In genomic region chr15:100703032-100703578, GRCh38 we compare ENCODE assay signal across 9 cellular contexts.
DNase-seq lines count a peak whose midpoint lies in the region; ATAC-seq and TF ChIP-seq lines count a peak whose summit lies in the region.
"Had no signal": no experiment of that assay in that cellular context is flagged by ENCODE, and none has a peak within 500 bp of the region (broad histone marks: within the 10 kb centered on the region; RNA-seq: fewer than 3 reads in every experiment).

No MANE protein-coding gene starts in this region.

- H3K36me3 ChIP-seq in spleen (no peaks in the 10 kb centered on the region), psoas muscle (ENCODE audit: insufficient read depth in 1 of 2, low read depth in 1 of 2) (no peaks in the 10 kb centered on the region)

- peaks cover 14% of the 10 kb centered on the region for H3K27me3 Mint-ChIP-seq in activated naive CD4-positive, alpha-beta T cell treated with anti-CD3 and anti-CD28 coated beads, Interleukin-2, amount 10 ng/mL, durations not matched to agents 7 days and 5 days
- H3K27me3 Mint-ChIP-seq in activated T-cell treated with anti-CD3 and anti-CD28 coated beads, Interleukin-2, amount 50 U/mL, for 72 hours (ENCODE audit: low read depth) = peaks cover 50% of the 10 kb centered on the region

- peaks cover 0 to 14% of the 10 kb centered on the region in 2 donors for H3K9me3 Mint-ChIP-seq in activated naive CD4-positive, alpha-beta T cell treated with anti-CD3 and anti-CD28 coated beads, Interleukin-2, amount 50 U/mL, for 72 hours
- peaks cover 4% of the 10 kb centered on the region for H3K9me3 Mint-ChIP-seq in activated naive CD4-positive, alpha-beta T cell treated with anti-CD3 and anti-CD28 coated beads, Interleukin-2, amount 10 ng/mL, durations not matched to agents 7 days and 5 days
- H3K9me3 Mint-ChIP-seq in activated T-cell treated with anti-CD3 and anti-CD28 coated beads, Interleukin-2, amount 50 U/mL, for 72 hours = peaks cover 4% of the 10 kb centered on the region in 2 donors
- peaks cover 2% of the 10 kb centered on the region for H3K9me3 Mint-ChIP-seq in stimulated activated effector memory CD8-positive, alpha-beta T cell treated with anti-CD3 and anti-CD28 coated beads, Interleukin-12 subunit alpha, Interleukin-12 subunit beta, amount 100 ng/mL, for 72 hours

- WGBS in spleen, 5 donors = 38 to 52% (median 40%) methylated on average over 3 of the region's 3 CpGs
- 50 to 62% (median 60%) methylated on average over 3 of the region's 3 CpGs for WGBS in psoas muscle, 3 donors

- intact Hi-C loops in spleen (cut with DNase I; ENCODE audit: low total_unique reads) = no loop called here
- intact Hi-C loops in psoas muscle (cut with DNase I) = no loop called here

- peak; percentile 70 to 73 for DNase-seq in activated naive CD4-positive, alpha-beta T cell treated with anti-CD3 and anti-CD28 coated beads, Interleukin-2, amount 50 U/mL, for 72 hours (ENCODE audit: low spot score in 2 of 2)
- no peak for DNase-seq in activated naive CD4-positive, alpha-beta T cell treated with anti-CD3 and anti-CD28 coated beads, Interleukin-2, amount 10 ng/mL, durations not matched to agents 7 days and 5 days
- peak; percentile 67 to 75 for DNase-seq in activated T-cell treated with anti-CD3 and anti-CD28 coated beads, Interleukin-2, amount 50 U/mL, for 72 hours
- peak in 1 of 2 donors; percentile 72 for DNase-seq in stimulated activated effector memory CD8-positive, alpha-beta T cell treated with anti-CD3 and anti-CD28 coated beads, Interleukin-12 subunit alpha, Interleukin-12 subunit beta, amount 100 ng/mL, for 72 hours (ENCODE audit: low spot score in 2 of 2)
- DNase-seq in spleen = no peak
- DNase-seq in NCI-H748 (lab: John Stamatoyannopoulos, UW; ENCODE audit: unreplicated experiment) = no peak
- DNase-seq in psoas muscle = no peak

- peak; percentile 99 to 100 for ATAC-seq in activated naive CD4-positive, alpha-beta T cell treated with anti-CD3 and anti-CD28 coated beads, Interleukin-2, amount 50 U/mL, for 72 hours
- ATAC-seq in HG03025 (IDR thresholded peaks at IDR 0.05; ENCODE audit: low FRiP score, unreplicated experiment) (peak; percentile 94), psoas muscle (no peak)
- peak; percentile 99 to 100 for ATAC-seq in activated T-cell treated with anti-CD3 and anti-CD28 coated beads, Interleukin-2, amount 50 U/mL, for 72 hours (replicated peaks in 1 of 2)
- peak; percentile 97 for ATAC-seq in stimulated activated effector memory CD8-positive, alpha-beta T cell treated with anti-CD3 and anti-CD28 coated beads, Interleukin-12 subunit alpha, Interleukin-12 subunit beta, amount 100 ng/mL, for 72 hours
- ATAC-seq: naive thymus-derived CD4-positive, alpha-beta T cell had no signal

- peak overlapping the region in 1 of 2 donors; percentile 69 for H3K27ac Mint-ChIP-seq in activated naive CD4-positive, alpha-beta T cell treated with anti-CD3 and anti-CD28 coated beads, Interleukin-2, amount 50 U/mL, for 72 hours
- no peak overlapping the region for H3K27ac Mint-ChIP-seq in activated naive CD4-positive, alpha-beta T cell treated with anti-CD3 and anti-CD28 coated beads, Interleukin-2, amount 10 ng/mL, durations not matched to agents 7 days and 5 days
- H3K27ac Mint-ChIP-seq in activated T-cell treated with anti-CD3 and anti-CD28 coated beads, Interleukin-2, amount 50 U/mL, for 72 hours = no peak overlapping the region
- no peak overlapping the region for H3K27ac Mint-ChIP-seq in stimulated activated effector memory CD8-positive, alpha-beta T cell treated with anti-CD3 and anti-CD28 coated beads, Interleukin-12 subunit alpha, Interleukin-12 subunit beta, amount 100 ng/mL, for 72 hours
- H3K27ac Mint-ChIP-seq: naive thymus-derived CD4-positive, alpha-beta T cell had no signal

- peaks cover 0 to 4% of the 10 kb centered on the region in 2 donors for H3K36me3 Mint-ChIP-seq in activated naive CD4-positive, alpha-beta T cell treated with anti-CD3 and anti-CD28 coated beads, Interleukin-2, amount 50 U/mL, for 72 hours
- H3K36me3 Mint-ChIP-seq in activated naive CD4-positive, alpha-beta T cell treated with anti-CD3 and anti-CD28 coated beads, Interleukin-2, amount 10 ng/mL, durations not matched to agents 7 days and 5 days = no peaks in the 10 kb centered on the region
- H3K36me3 Mint-ChIP-seq in activated T-cell treated with anti-CD3 and anti-CD28 coated beads, Interleukin-2, amount 50 U/mL, for 72 hours (ENCODE audit: insufficient read depth in 2 of 2) = no peaks in the 10 kb centered on the region
- no peaks in the 10 kb centered on the region for H3K36me3 Mint-ChIP-seq in stimulated activated effector memory CD8-positive, alpha-beta T cell treated with anti-CD3 and anti-CD28 coated beads, Interleukin-12 subunit alpha, Interleukin-12 subunit beta, amount 100 ng/mL, for 72 hours

- TF ChIP-seq POLR2A in spleen (IDR thresholded peaks at IDR 0.05) = no peak

- H3K27me3 ChIP-seq in spleen (replicated peaks in 1 of 7) (peaks cover 0 to 22% (median 0%) of the 10 kb centered on the region in 7 donors), psoas muscle (ENCODE audit: insufficient read depth in 3 of 3, low read length in 2 of 3) (no peaks in the 10 kb centered on the region)

- H3K4me3 ChIP-seq in spleen (no peak overlapping the region), psoas muscle (no peak overlapping the region)

- CTCF ChIA-PET in activated naive CD4-positive, alpha-beta T cell treated with anti-CD3 and anti-CD28 coated beads, Interleukin-2, amount 10 ng/mL, durations not matched to agents 7 days and 5 days (lab: Charles Lee) = no interaction called here

- no peak overlapping the region for H3K27ac ChIP-seq in spleen
- H3K27ac ChIP-seq in psoas muscle = no peak overlapping the region

- H3K9me3 ChIP-seq in spleen (no peaks in the 10 kb centered on the region), psoas muscle (no peaks in the 10 kb centered on the region)

- no peak overlapping the region for H3K4me3 Mint-ChIP-seq in activated naive CD4-positive, alpha-beta T cell treated with anti-CD3 and anti-CD28 coated beads, Interleukin-2, amount 10 ng/mL, durations not matched to agents 7 days and 5 days
- peak overlapping the region in 1 of 2 donors; percentile 50 for H3K4me3 Mint-ChIP-seq in activated T-cell treated with anti-CD3 and anti-CD28 coated beads, Interleukin-2, amount 50 U/mL, for 72 hours
- no peak overlapping the region for H3K4me3 Mint-ChIP-seq in stimulated activated effector memory CD8-positive, alpha-beta T cell treated with anti-CD3 and anti-CD28 coated beads, Interleukin-12 subunit alpha, Interleukin-12 subunit beta, amount 100 ng/mL, for 72 hours
- H3K4me3 Mint-ChIP-seq: naive thymus-derived CD4-positive, alpha-beta T cell had no signal

- TF ChIP-seq CTCF in spleen (IDR thresholded peaks at IDR 0.05 in 8 of 11, conservative IDR thresholded peaks at IDR 0.05 in 3 of 11) = no peak
- TF ChIP-seq CTCF in psoas muscle (IDR thresholded peaks at IDR 0.05) = no peak

- no peaks in the 10 kb centered on the region for H3K4me1 ChIP-seq in spleen
- H3K4me1 ChIP-seq in psoas muscle = no peaks in the 10 kb centered on the region

- H3K4me1 Mint-ChIP-seq in activated naive CD4-positive, alpha-beta T cell treated with anti-CD3 and anti-CD28 coated beads, Interleukin-2, amount 10 ng/mL, durations not matched to agents 7 days and 5 days = peaks cover 2% of the 10 kb centered on the region
- peaks cover 17% of the 10 kb centered on the region for H3K4me1 Mint-ChIP-seq in activated T-cell treated with anti-CD3 and anti-CD28 coated beads, Interleukin-2, amount 50 U/mL, for 72 hours (ENCODE audit: low read depth)
- no peaks in the 10 kb centered on the region for H3K4me1 Mint-ChIP-seq in stimulated activated effector memory CD8-positive, alpha-beta T cell treated with anti-CD3 and anti-CD28 coated beads, Interleukin-12 subunit alpha, Interleukin-12 subunit beta, amount 100 ng/mL, for 72 hours

Comparison
In these comparisons a context has a peak if more than half of its experiments do, and no peak if none do; other contexts are left out.
1. DNase-seq: peak in activated naive CD4-positive, alpha-beta T cell treated with anti-CD3 and anti-CD28 coated beads, Interleukin-2, amount 50 U/mL, for 72 hours (2 of 2) and activated T-cell treated with anti-CD3 and anti-CD28 coated beads, Interleukin-2, amount 50 U/mL, for 72 hours (2 of 2); none in activated naive CD4-positive, alpha-beta T cell treated with anti-CD3 and anti-CD28 coated beads, Interleukin-2, amount 10 ng/mL, durations not matched to agents 7 days and 5 days (single experiment), spleen (single experiment), NCI-H748 (single experiment) and psoas muscle (0 of 2).
2. ATAC-seq: peak in activated naive CD4-positive, alpha-beta T cell treated with anti-CD3 and anti-CD28 coated beads, Interleukin-2, amount 50 U/mL, for 72 hours (2 of 2), HG03025 (single experiment), activated T-cell treated with anti-CD3 and anti-CD28 coated beads, Interleukin-2, amount 50 U/mL, for 72 hours (2 of 2) and stimulated activated effector memory CD8-positive, alpha-beta T cell treated with anti-CD3 and anti-CD28 coated beads, Interleukin-12 subunit alpha, Interleukin-12 subunit beta, amount 100 ng/mL, for 72 hours (single experiment); none in psoas muscle (0 of 4).